Comparison of ENCODE assay signal across 10 cellular contexts in genomic region chr11:45163956-45164575, GRCh38. TPM values are rescaled to one million over a fixed set of nuclear protein-coding genes. Genes with fewer than 3 reads are reported as not detected.
DNase-seq lines count a peak whose midpoint lies in the region; ATAC-seq and TF ChIP-seq lines count a peak whose summit lies in the region.
"Had no signal": no experiment of that assay in that cellular context is flagged by ENCODE, and none has a peak within 500 bp of the region (broad histone marks: within the 10 kb centered on the region; RNA-seq: fewer than 3 reads in every experiment).

No MANE protein-coding gene starts in this region.

- no peaks in the 10 kb centered on the region for H3K27me3 ChIP-seq in spleen (replicated peaks in 1 of 7)
- H3K27me3 ChIP-seq: neutrophil had no signal

- H3K27ac ChIP-seq in spleen, result no peak overlapping the region
- H3K27ac ChIP-seq: neutrophil had no signal

- H3K4me1 ChIP-seq in spleen, result peaks cover 0 to 66% (median 24%) of the 10 kb centered on the region in 6 donors

- in situ Hi-C loops in GM13977 (cut with MboI; ENCODE audit: low pct_unique_long_range_greater_than_20kb, low sequenced_read_pairs, unreplicated experiment), result no loop called here

- H3K9me3 ChIP-seq in spleen, result no peaks in the 10 kb centered on the region
- H3K9me3 ChIP-seq: neutrophil had no signal

- no peaks in the 10 kb centered on the region for H3K36me3 ChIP-seq in spleen
- H3K36me3 ChIP-seq: neutrophil had no signal

- 39 to 53% (median 47%) methylated on average over 13 to 15 of the region's 15 CpGs for WGBS in spleen, 5 donors

- TF ChIP-seq POLR2A in spleen (IDR thresholded peaks at IDR 0.05), result no peak

- H3K4me3 ChIP-seq in fibroblast of the aortic adventitia (ENCODE audit: low read depth, low read length) (no peak overlapping the region), spleen (no peak overlapping the region)

- intact Hi-C loops in spleen (cut with DNase I; ENCODE audit: low total_unique reads), result no loop called here

- no peak for ATAC-seq in GM18861 (IDR thresholded peaks at IDR 0.05; ENCODE audit: unreplicated experiment)
- ATAC-seq: HepG2 had no signal

- no peak for TF ChIP-seq CTCF in GM13977 (IDR thresholded peaks at IDR 0.05; ENCODE audit: extremely low read depth, insufficient read depth, missing control alignments)
- no peak for TF ChIP-seq CTCF in fibroblast of the aortic adventitia (IDR thresholded peaks at IDR 0.05; ENCODE audit: insufficient read depth, low read length)
- TF ChIP-seq CTCF in spleen (IDR thresholded peaks at IDR 0.05 in 8 of 11, conservative IDR thresholded peaks at IDR 0.05 in 3 of 11), result no peak

- DNase-seq in GM13977 (ENCODE audit: low spot score), result peak; percentile 36
- peak; percentile 73 to 93 for DNase-seq in NCI-H446 (lab: John Stamatoyannopoulos, UW)
- DNase-seq in fibroblast of the aortic adventitia (ENCODE audit: low read depth), result peak; percentile 12
- DNase-seq in spleen, result peak; percentile 43
- no peak for DNase-seq in NCI-H128 (lab: John Stamatoyannopoulos, UW; ENCODE audit: unreplicated experiment)
- no peak for DNase-seq in cortex of kidney (lab: John Stamatoyannopoulos, UW)
- DNase-seq: NCI-H226 had no signal

RNA-seq across cellular contexts. Expression of gene PRDM11, which starts 17.6 kb away (rescaled TPM):
- 3.4 and 5.3 TPM in 2 replicates for total RNA-seq in fibroblast of the aortic adventitia (ENCODE audit: low replicate concordance)
- total RNA-seq in spleen, result 10 to 100 TPM in 6 of 7 donors, 1 to 10 TPM in 1; 8.0 to 24.3 (median 19.5) TPM
- 1 to 10 TPM; 1.7 to 4.3 (median 1.9) TPM for polyA plus RNA-seq in spleen

Comparison
In these comparisons a context has a peak if more than half of its experiments do, and no peak if none do; other contexts are left out.
1. DNase-seq: peak in GM13977 (single experiment), NCI-H446 (2 of 2), fibroblast of the aortic adventitia (single experiment) and spleen (single experiment); none in NCI-H128 (single experiment) and cortex of kidney (single experiment).